In genomic region chr15:80693682-80694623, GRCh38 we compare ENCODE assay signal across 8 cellular contexts. TPM values are rescaled to one million over a fixed set of nuclear protein-coding genes. Genes with fewer than 3 reads are reported as not detected.
DNase-seq lines count a peak whose midpoint lies in the region; ATAC-seq and TF ChIP-seq lines count a peak whose summit lies in the region.

No MANE protein-coding gene starts in this region.

- peaks cover 20% of the 10 kb centered on the region for H3K4me1 Mint-ChIP-seq in activated CD8-positive, alpha-beta T cell treated with anti-CD3 and anti-CD28 coated beads for 36 hours (ENCODE audit: low read depth)

- peak overlapping the region; percentile 50 for H3K27ac Mint-ChIP-seq in activated CD8-positive, alpha-beta T cell treated with anti-CD3 and anti-CD28 coated beads for 36 hours

- peaks cover 2% of the 10 kb centered on the region for H3K27me3 Mint-ChIP-seq in activated CD8-positive, alpha-beta T cell treated with anti-CD3 and anti-CD28 coated beads for 36 hours

- no peaks in the 10 kb centered on the region for H3K36me3 ChIP-seq in right atrium auricular region

- POLR2A ChIA-PET in activated CD8-positive, alpha-beta T cell treated with anti-CD3 and anti-CD28 coated beads for 36 hours (lab: Charles Lee) = interaction anchor here (1.0 kb wide), 1 partner anchor 18 kb away, joined by 4 read pairs; no protein-coding TSS in a partner anchor

- no peaks in the 10 kb centered on the region for H3K9me3 Mint-ChIP-seq in activated CD8-positive, alpha-beta T cell treated with anti-CD3 and anti-CD28 coated beads for 36 hours

- DNase-seq in G401 (ENCODE audit: low spot score) = peak; percentile 59
- DNase-seq in activated CD8-positive, alpha-beta T cell treated with anti-CD3 and anti-CD28 coated beads for 36 hours = peak; percentile 5
- DNase-seq in right atrium auricular region (ENCODE audit: low spot score) = no peak
- DNase-seq in GM13976 (ENCODE audit: low spot score) = no peak
- no peak for DNase-seq in activated effector memory CD4-positive, alpha-beta T cell treated with Interleukin-2 at 50 U/mL for 16 hours

- peak overlapping the region; percentile 75 for H3K4me3 Mint-ChIP-seq in activated CD8-positive, alpha-beta T cell treated with anti-CD3 and anti-CD28 coated beads for 36 hours

- intact Hi-C loops in activated CD8-positive, alpha-beta T cell treated with anti-CD3 and anti-CD28 coated beads for 36 hours (cut with micrococcal nuclease) = no loop called here

- H3K27ac ChIP-seq in right atrium auricular region (peak overlapping the region; percentile 77 to 84), skin epidermis (peak overlapping the region in 19 of 21 experiments; percentile 79 to 93 (median 90))

- CTCF ChIA-PET in activated CD8-positive, alpha-beta T cell treated with anti-CD3 and anti-CD28 coated beads for 36 hours (lab: Charles Lee) = interaction anchor here (1.0 kb wide), 1 partner anchor 86 kb away, joined by 5 read pairs; the partner anchor contains the start of gene CEMIP

- H3K4me1 ChIP-seq in right atrium auricular region = peaks cover 0 to 17% of the 10 kb centered on the region in 2 donors

- in situ Hi-C loops in G401 (cut with HindIII; ENCODE audit: low sequenced_read_pairs) (no loop called here), GM13976 (cut with MboI; ENCODE audit: low sequenced_read_pairs, unreplicated experiment) (no loop called here)

- no peaks in the 10 kb centered on the region for H3K9me3 ChIP-seq in right atrium auricular region

- TF ChIP-seq CTCF in activated CD8-positive, alpha-beta T cell treated with anti-CD3 and anti-CD28 coated beads for 36 hours (IDR thresholded peaks at IDR 0.05) = no peak
- TF ChIP-seq CTCF in right atrium auricular region (IDR thresholded peaks at IDR 0.05) (no peak), GM13976 (IDR thresholded peaks at IDR 0.05; ENCODE audit: borderline replicate concordance, control extremely low read depth, extremely low read depth, insufficient read depth, missing control alignments) (no peak)

- ATAC-seq in HG03565 (IDR thresholded peaks at IDR 0.05; ENCODE audit: unreplicated experiment) (peak; percentile 12), GM21619 (IDR thresholded peaks at IDR 0.05; ENCODE audit: unreplicated experiment) (no peak)
- ATAC-seq in activated CD8-positive, alpha-beta T cell treated with anti-CD3 and anti-CD28 coated beads for 36 hours = peak; percentile 21

- peaks cover 4% of the 10 kb centered on the region for H3K36me3 Mint-ChIP-seq in activated CD8-positive, alpha-beta T cell treated with anti-CD3 and anti-CD28 coated beads for 36 hours (ENCODE audit: low read depth)

- no peaks in the 10 kb centered on the region for H3K27me3 ChIP-seq in right atrium auricular region

- peak overlapping the region; percentile 61 to 85 for H3K4me3 ChIP-seq in right atrium auricular region
- H3K4me3 ChIP-seq in skin epidermis = peak overlapping the region; percentile 63 to 77 (median 73)

RNA-seq across cellular contexts. Expression of gene ABHD17C, which starts 1.2 kb away (rescaled TPM):
- 0.07 TPM in 1 of 2 replicates, not detected in the other for total RNA-seq in G401 (2014; rRNA removed; shearing (Covaris generic))
- 1 to 10 TPM; 5.4 to 5.6 TPM for total RNA-seq in activated CD8-positive, alpha-beta T cell treated with anti-CD3 and anti-CD28 coated beads for 36 hours
- total RNA-seq in right atrium auricular region = 1 to 10 TPM; 1.0 to 1.7 TPM

Comparison
In these comparisons a context has a peak if more than half of its experiments do, and no peak if none do; other contexts are left out.
1. DNase-seq: peak in G401 (single experiment) and activated CD8-positive, alpha-beta T cell treated with anti-CD3 and anti-CD28 coated beads for 36 hours (single experiment); none in right atrium auricular region (single experiment), GM13976 (single experiment) and activated effector memory CD4-positive, alpha-beta T cell treated with Interleukin-2 at 50 U/mL for 16 hours (single experiment).